In the genomic region with DNA sequence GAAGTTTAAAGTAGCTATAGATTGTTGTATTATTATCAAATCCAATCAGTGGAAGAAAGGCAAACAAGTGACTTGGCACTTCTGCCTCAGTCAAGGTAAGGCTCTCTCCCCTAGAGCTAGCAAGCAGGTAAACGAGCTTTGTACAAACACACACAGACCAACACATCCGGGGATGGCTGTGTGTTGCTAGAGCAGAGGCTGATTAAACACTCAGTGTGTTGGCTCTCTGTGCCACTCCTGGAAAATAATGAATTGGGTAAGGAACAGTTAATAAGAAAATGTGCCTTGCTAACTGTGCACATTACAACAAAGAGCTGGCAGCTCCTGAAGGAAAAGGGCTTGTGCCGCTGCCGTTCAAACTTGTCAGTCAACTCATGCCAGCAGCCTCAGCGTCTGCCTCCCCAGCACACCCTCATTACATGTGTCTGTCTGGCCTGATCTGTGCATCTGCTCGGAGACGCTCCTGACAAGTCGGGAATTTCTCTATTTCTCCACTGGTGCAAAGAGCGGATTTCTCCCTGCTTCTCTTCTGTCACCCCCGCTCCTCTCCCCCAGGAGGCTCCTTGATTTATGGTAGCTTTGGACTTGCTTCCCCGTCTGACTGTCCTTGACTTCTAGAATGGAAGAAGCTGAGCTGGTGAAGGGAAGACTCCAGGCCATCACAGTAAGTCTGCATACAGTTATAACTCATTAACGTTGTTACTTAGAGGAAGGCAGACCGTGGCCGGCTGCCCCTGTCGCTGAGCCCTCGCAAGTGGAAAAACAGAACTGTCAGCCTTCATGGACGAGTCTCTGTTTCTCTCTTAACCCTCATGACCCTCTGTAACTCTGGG, we compare ENCODE assay signal across 8 cellular contexts. TPM values are rescaled to one million over a fixed set of nuclear protein-coding genes. Genes with fewer than 3 reads are reported as not detected.
DNase-seq lines count a peak whose midpoint lies in the region; ATAC-seq and TF ChIP-seq lines count a peak whose summit lies in the region.

A gene with protein sequence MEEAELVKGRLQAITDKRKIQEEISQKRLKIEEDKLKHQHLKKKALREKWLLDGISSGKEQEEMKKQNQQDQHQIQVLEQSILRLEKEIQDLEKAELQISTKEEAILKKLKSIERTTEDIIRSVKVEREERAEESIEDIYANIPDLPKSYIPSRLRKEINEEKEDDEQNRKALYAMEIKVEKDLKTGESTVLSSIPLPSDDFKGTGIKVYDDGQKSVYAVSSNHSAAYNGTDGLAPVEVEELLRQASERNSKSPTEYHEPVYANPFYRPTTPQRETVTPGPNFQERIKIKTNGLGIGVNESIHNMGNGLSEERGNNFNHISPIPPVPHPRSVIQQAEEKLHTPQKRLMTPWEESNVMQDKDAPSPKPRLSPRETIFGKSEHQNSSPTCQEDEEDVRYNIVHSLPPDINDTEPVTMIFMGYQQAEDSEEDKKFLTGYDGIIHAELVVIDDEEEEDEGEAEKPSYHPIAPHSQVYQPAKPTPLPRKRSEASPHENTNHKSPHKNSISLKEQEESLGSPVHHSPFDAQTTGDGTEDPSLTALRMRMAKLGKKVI (plus strand): TSS at position 415 of the 833 bp plus-strand sequence. CDS start 205 bp downstream, at position 620.

- DNase-seq in EL: peak; percentile 28
- peak; percentile 74 for DNase-seq in SK-N-DZ (ENCODE audit: low spot score)
- peak; percentile 79 for DNase-seq in Right ventricle myocardium inferior (ENCODE audit: missing footprints)
- no peak for DNase-seq in T-helper 17 cell
- no peak for DNase-seq in NCI-H2227 treated with DMSO at 0.1 percent for 48 hours (lab: John Stamatoyannopoulos, UW)
- DNase-seq in CD14-positive monocyte (ENCODE audit: low spot score): no peak
- DNase-seq in CD4-positive, alpha-beta memory T cell: no peak

- no peak for TF ChIP-seq CTCF in CD14-positive monocyte (IDR thresholded peaks at IDR 0.05)

- intact Hi-C loops in Right ventricle myocardium inferior (cut with DNase I) (loop anchor here (1.0 to 5.0 kb wide), 5 partner anchors 31 to 466 kb away; no protein-coding TSS in a partner anchor), CD14-positive monocyte (cut with micrococcal nuclease) (no loop called here)
- intact Hi-C loops in CD4-positive, alpha-beta memory T cell (cut with micrococcal nuclease): no loop called here

- no peaks in the 10 kb centered on the region for H3K36me3 ChIP-seq in rectal smooth muscle tissue (ENCODE audit: control insufficient read depth, insufficient read depth, low read length)
- no peaks in the 10 kb centered on the region for H3K36me3 ChIP-seq in CD4-positive, alpha-beta memory T cell (ENCODE audit: insufficient read depth, low read length)

- H3K27ac Mint-ChIP-seq in T-helper 17 cell: no peak within 1 kb of the TSS
- no peak within 1 kb of the TSS for H3K27ac Mint-ChIP-seq in CD14-positive monocyte
- no peak within 1 kb of the TSS for H3K27ac Mint-ChIP-seq in CD4-positive, alpha-beta memory T cell

- H3K27me3 Mint-ChIP-seq in T-helper 17 cell (peaks cover 50% of the 10 kb centered on the region), CD14-positive monocyte (ENCODE audit: low read depth in 3 of 3) (peaks cover 6 to 28% (median 8%) of the 10 kb centered on the region in 3 donors)
- H3K27me3 Mint-ChIP-seq in CD4-positive, alpha-beta memory T cell: peaks cover 16 to 17% of the 10 kb centered on the region in 2 donors

- no peaks in the 10 kb centered on the region for H3K36me3 Mint-ChIP-seq in T-helper 17 cell (ENCODE audit: low read depth)
- no peaks in the 10 kb centered on the region for H3K36me3 Mint-ChIP-seq in CD14-positive monocyte
- no peaks in the 10 kb centered on the region for H3K36me3 Mint-ChIP-seq in CD4-positive, alpha-beta memory T cell

- CTCF ChIA-PET in CD4-positive, alpha-beta memory T cell (lab: Charles Lee; ENCODE audit: partially characterized antibody): no interaction called here

- POLR2A ChIA-PET in CD4-positive, alpha-beta memory T cell (lab: Charles Lee; ENCODE audit: partially characterized antibody): no interaction called here

- H3K4me3 Mint-ChIP-seq in T-helper 17 cell (no peak within 1 kb of the TSS), CD14-positive monocyte (peak within 1 kb of the TSS in 1 of 2 donors; percentile 32)
- H3K4me3 Mint-ChIP-seq in CD4-positive, alpha-beta memory T cell: peak within 1 kb of the TSS in 1 of 8 donors; percentile 25

- no peaks in the 10 kb centered on the region for H3K4me1 ChIP-seq in rectal smooth muscle tissue (ENCODE audit: control insufficient read depth, insufficient read depth, low read length)
- H3K4me1 ChIP-seq in CD4-positive, alpha-beta memory T cell (ENCODE audit: insufficient read depth, low read length): no peaks in the 10 kb centered on the region

- H3K4me1 Mint-ChIP-seq in T-helper 17 cell (peaks cover 3% of the 10 kb centered on the region), CD14-positive monocyte (no peaks in the 10 kb centered on the region)
- no peaks in the 10 kb centered on the region for H3K4me1 Mint-ChIP-seq in CD4-positive, alpha-beta memory T cell

- peak within 1 kb of the TSS; percentile 48 for H3K4me3 ChIP-seq in rectal smooth muscle tissue (ENCODE audit: low read length)
- H3K4me3 ChIP-seq in CD4-positive, alpha-beta memory T cell (ENCODE audit: low read length in 2 of 2): no peak within 1 kb of the TSS

- H3K9me3 ChIP-seq in T-helper 17 cell (ENCODE audit: control insufficient read depth, low read length, poor library complexity, severe bottlenecking): no peaks in the 10 kb centered on the region
- H3K9me3 ChIP-seq in CD4-positive, alpha-beta memory T cell (ENCODE audit: control insufficient read depth in 1 of 2, low read length in 2 of 2): no peaks in the 10 kb centered on the region

- ATAC-seq in Right ventricle myocardium inferior: peak; percentile 68
- ATAC-seq in T-helper 17 cell: no peak

- no peaks in the 10 kb centered on the region for H3K9me3 Mint-ChIP-seq in CD14-positive monocyte
- H3K9me3 Mint-ChIP-seq in CD4-positive, alpha-beta memory T cell: no peaks in the 10 kb centered on the region

- no peaks in the 10 kb centered on the region for H3K27me3 ChIP-seq in rectal smooth muscle tissue (ENCODE audit: control insufficient read depth, insufficient read depth, low read length)
- no peaks in the 10 kb centered on the region for H3K27me3 ChIP-seq in CD4-positive, alpha-beta memory T cell (ENCODE audit: insufficient read depth, low read length)

- no peak within 1 kb of the TSS for H3K9ac ChIP-seq in rectal smooth muscle tissue (ENCODE audit: low read length)

- peak within 1 kb of the TSS; percentile 10 for H3K27ac ChIP-seq in rectal smooth muscle tissue (ENCODE audit: low read depth, low read length)
- H3K27ac ChIP-seq in CD4-positive, alpha-beta memory T cell (ENCODE audit: low read depth, low read length): no peak within 1 kb of the TSS

RNA-seq across cellular contexts. Expression of the gene that starts here (rescaled TPM):
- polyA plus RNA-seq in SK-N-DZ (2014; cell fraction: cytosol; rRNA removed): 3.1 and 3.3 TPM in 2 replicates
- polyA plus RNA-seq in SK-N-DZ (2014; cell fraction: nucleus; rRNA removed): 1.8 and 5.2 TPM in 2 replicates
- total RNA-seq in Right ventricle myocardium inferior (122 TPM), T-helper 17 cell (not detected)
- polyA plus RNA-seq in CD14-positive monocyte: not detected
- not detected for total RNA-seq in CD4-positive, alpha-beta memory T cell
- not detected for polyA plus RNA-seq in CD4-positive, alpha-beta memory T cell

Comparison
In these comparisons a context has a peak if more than half of its experiments do, and no peak if none do; other contexts are left out.
1. RNA of the gene that starts here (total RNA-seq): 122 TPM in Right ventricle myocardium inferior (single experiment); not detected in T-helper 17 cell and not detected in CD4-positive, alpha-beta memory T cell; every median in the first group is over 100 times any median in the second.
2. DNase-seq: peak in EL (single experiment), SK-N-DZ (single experiment) and Right ventricle myocardium inferior (single experiment); none in T-helper 17 cell (0 of 3), NCI-H2227 treated with DMSO at 0.1 percent for 48 hours (single experiment), CD14-positive monocyte (single experiment) and CD4-positive, alpha-beta memory T cell (0 of 5).